ENCODE assay signal across 8 cellular contexts in genomic region chr19:1101337-1101698, GRCh38. TPM values are rescaled to one million over a fixed set of nuclear protein-coding genes. Genes with fewer than 3 reads are reported as not detected.
DNase-seq lines count a peak whose midpoint lies in the region; ATAC-seq, FAIRE-seq and TF ChIP-seq lines count a peak whose summit lies in the region.

No MANE protein-coding gene starts in this region.

- peaks cover 24% of the 10 kb centered on the region for H3K79me2 ChIP-seq in K562 (ENCODE audit: control insufficient read depth, insufficient read depth, low read length)

- TF ChIP-seq CTCF in K562 (IDR thresholded peaks at IDR 0.05 in 2 of 3, conservative IDR thresholded peaks at IDR 0.05 in 1 of 3; ENCODE audit: insufficient read depth in 2 of 3, low read depth in 1 of 3, low read length in 3 of 3) (no peak), mesothelial cell of epicardium (IDR thresholded peaks at IDR 0.05; ENCODE audit: unreplicated experiment) (no peak)

- intact Hi-C loops in K562 (cut with micrococcal nuclease), result loop anchor here (5.0 kb wide), 1 partner anchor 59 kb away; the partner anchor contains the start of gene ABCA7

- H3K27ac Mint-ChIP-seq in activated naive CD4-positive, alpha-beta T cell treated with anti-CD3 and anti-CD28 coated beads, Interleukin-2, amount 10 ng/mL, durations not matched to agents 7 days and 5 days, result peak overlapping the region; percentile 95
- H3K27ac Mint-ChIP-seq in mesothelial cell of epicardium, result peak overlapping the region; percentile 89

- no peak for ATAC-seq in K562

- H3K36me3 ChIP-seq in K562 (ENCODE audit: control insufficient read depth, insufficient read depth, low read length), result peaks cover 14% of the 10 kb centered on the region; the same call in 2 of the 3 replicates
- peaks cover 4% of the 10 kb centered on the region for H3K36me3 ChIP-seq in urinary bladder (ENCODE audit: insufficient read depth)

- TF ChIP-seq RAD21 in K562 (CRISPR knock-in tag; conservative IDR thresholded peaks at IDR 0.05 in 1 of 2, IDR thresholded peaks at IDR 0.05 in 1 of 2), result no peak

- no peaks in the 10 kb centered on the region for H3K27me3 ChIP-seq in K562 (ENCODE audit: control insufficient read depth in 2 of 2, insufficient read depth in 2 of 2, low read length in 2 of 2)

- no peak for DNase-seq in activated naive CD4-positive, alpha-beta T cell treated with anti-CD3 and anti-CD28 coated beads, Interleukin-2, amount 10 ng/mL, durations not matched to agents 7 days and 5 days
- DNase-seq in activated naive CD4-positive, alpha-beta T cell treated with anti-CD3 and anti-CD28 coated beads, Interleukin-2, amount 50 U/mL, for 16 hours, result no peak
- no peak for DNase-seq in K562 (ENCODE audit: extremely low read depth in 1 of 4, low spot score in 3 of 4)
- DNase-seq in mesothelial cell of epicardium (ENCODE audit: low spot score in 2 of 2, unreplicated experiment in 2 of 2), result no peak
- DNase-seq in NCI-H2171 (lab: John Stamatoyannopoulos, UW), result no peak
- no peak for DNase-seq in NCI-H526 treated with DMSO at 0.1 percent for 48 hours (lab: John Stamatoyannopoulos, UW)
- DNase-seq in urothelium cell line (ENCODE audit: low spot score), result no peak

- no TSS peak for BruUV-seq in K562 (replicated peaks; lab: Mats Ljungman, UMichigan)

- H3K4me3 ChIP-seq in K562 (no peak overlapping the region), urinary bladder (ENCODE audit: low read depth, low read length) (no peak overlapping the region)

- FAIRE-seq in K562 (lab: Jason Lieb, UNC) (no peak), urothelium cell line (lab: Jason Lieb, UNC) (no peak)

- CTCF ChIA-PET in activated naive CD4-positive, alpha-beta T cell treated with anti-CD3 and anti-CD28 coated beads, Interleukin-2, amount 10 ng/mL, durations not matched to agents 7 days and 5 days (lab: Charles Lee), result interaction anchor here (0.5 to 1.0 kb wide), 2 partner anchors 66 to 69 kb away, joined by 3 read pairs; no protein-coding TSS in a partner anchor
- CTCF ChIA-PET in K562 (lab: Yijun Ruan, JAX; ENCODE audit: low intra/inter-chr PET ratio), result no interaction called here

- no peaks in the 10 kb centered on the region; the same call in 1 of the 2 replicates for H4K20me1 ChIP-seq in K562 (replicated peaks; ENCODE audit: control insufficient read depth, insufficient read depth, low read length)

- peak overlapping the region; percentile 37 for H3K4me3 Mint-ChIP-seq in activated naive CD4-positive, alpha-beta T cell treated with anti-CD3 and anti-CD28 coated beads, Interleukin-2, amount 10 ng/mL, durations not matched to agents 7 days and 5 days
- no peak overlapping the region for H3K4me3 Mint-ChIP-seq in mesothelial cell of epicardium

- H3K4me1 Mint-ChIP-seq in activated naive CD4-positive, alpha-beta T cell treated with anti-CD3 and anti-CD28 coated beads, Interleukin-2, amount 10 ng/mL, durations not matched to agents 7 days and 5 days, result peaks cover 78% of the 10 kb centered on the region
- peaks cover 25% of the 10 kb centered on the region for H3K4me1 Mint-ChIP-seq in mesothelial cell of epicardium

- peak overlapping the region; percentile 93 for H2AFZ ChIP-seq in K562 (ENCODE audit: low read depth, low read length)

- peaks cover 5% of the 10 kb centered on the region for H3K36me3 Mint-ChIP-seq in activated naive CD4-positive, alpha-beta T cell treated with anti-CD3 and anti-CD28 coated beads, Interleukin-2, amount 10 ng/mL, durations not matched to agents 7 days and 5 days
- no peaks in the 10 kb centered on the region for H3K36me3 Mint-ChIP-seq in mesothelial cell of epicardium

- no peak for TF ChIP-seq EP300 in K562 (IDR thresholded peaks at IDR 0.05; ENCODE audit: low read length)

- no peak for TF ChIP-seq POLR2A in K562 (conservative IDR thresholded peaks at IDR 0.05)

- H3K4me2 ChIP-seq in K562 (ENCODE audit: insufficient read depth, low read length), result no peak overlapping the region

- in situ Hi-C loops in K562 (cut with MboI), result no loop called here

- peaks cover 11% of the 10 kb centered on the region for H3K9me3 Mint-ChIP-seq in activated naive CD4-positive, alpha-beta T cell treated with anti-CD3 and anti-CD28 coated beads, Interleukin-2, amount 10 ng/mL, durations not matched to agents 7 days and 5 days
- no peaks in the 10 kb centered on the region for H3K9me3 Mint-ChIP-seq in mesothelial cell of epicardium

- peak overlapping the region; percentile 56 to 85; a peak in 3 of 4 replicates for H3K9ac ChIP-seq in K562 (ENCODE audit: insufficient read depth in 1 of 2, low read depth in 2 of 2, low read length in 2 of 2)

- no peaks in the 10 kb centered on the region for H3K9me1 ChIP-seq in K562 (ENCODE audit: control insufficient read depth, insufficient read depth, low read length)

- POLR2A ChIA-PET in K562 (lab: Yijun Ruan, JAX), result interaction anchor here (0.9 to 1.0 kb wide), 3 partner anchors 12 to 105 kb away, joined by 3 to 5 read pairs (median 4); no protein-coding TSS in a partner anchor

- peaks cover 7% of the 10 kb centered on the region for H3K9me3 ChIP-seq in K562 (replicated peaks; ENCODE audit: control insufficient read depth, insufficient read depth, low read depth, low read length)

- H3K27ac ChIP-seq in K562 (ENCODE audit: extremely low read depth, low read depth, low read length) (peak overlapping the region; percentile 73), urinary bladder (ENCODE audit: low read depth) (peak overlapping the region; percentile 69)

- no peaks in the 10 kb centered on the region for H3K27me3 Mint-ChIP-seq in activated naive CD4-positive, alpha-beta T cell treated with anti-CD3 and anti-CD28 coated beads, Interleukin-2, amount 10 ng/mL, durations not matched to agents 7 days and 5 days
- H3K27me3 Mint-ChIP-seq in mesothelial cell of epicardium (ENCODE audit: low read depth), result no peaks in the 10 kb centered on the region

- H3K4me1 ChIP-seq in K562 (replicated peaks in 1 of 2; ENCODE audit: control insufficient read depth in 2 of 2, insufficient read depth in 2 of 2, low read length in 2 of 2) (peaks cover 36 to 64% of the 10 kb centered on the region in 2 experiments), urinary bladder (ENCODE audit: insufficient read depth) (peaks cover 2% of the 10 kb centered on the region)

- WGBS in K562 (ENCODE audit: insufficient coverage, low coverage, missing lambda C conversion rate), result 60% methylated on average over 9 of the region's 9 CpGs
- WGBS in urinary bladder, result 17% methylated on average over 9 of the region's 9 CpGs

RNA-seq across cellular contexts. Expression of gene GPX4, which starts 2.5 kb away (rescaled TPM):
- 61.5 and 154 TPM in 2 replicates for total RNA-seq in K562 (2011; cell fraction: chromatin; rRNA removed; ENCODE audit: low replicate concordance)
- 171 and 189 TPM in 2 replicates for total RNA-seq in K562 (2011; cell fraction: nucleolus; rRNA removed)
- total RNA-seq in K562 (2011; cell fraction: nucleoplasm; rRNA removed), result 129 and 161 TPM in 2 replicates
- 639 and 643 TPM in 2 replicates for total RNA-seq in K562 (2014; rRNA removed)
- total RNA-seq in K562 (2014; rRNA removed; fragmentation: Illumina TruSeq; extraction: Trizol), result 131 and 209 TPM in 2 replicates
- total RNA-seq in K562 (2015; rRNA removed; fragmentation: Illumina TruSeq; extraction: Trizol), result 349 and 395 TPM in 2 replicates
- total RNA-seq in K562 (2021), result 383 and 392 TPM in 2 replicates
- 223 and 286 TPM in 2 replicates for polyA plus RNA-seq in K562 (2011; rRNA removed)
- polyA plus RNA-seq in K562 (2011; cell fraction: cytosol; rRNA removed), result 531 and 777 TPM in 2 replicates
- 389 and 485 TPM in 2 replicates for polyA plus RNA-seq in K562 (2011; cell fraction: nucleus; rRNA removed)
- 659 and 746 TPM in 2 replicates for polyA plus RNA-seq in K562 (2012)
- polyA plus RNA-seq in K562 (2014; fragmentation: Illumina TruSeq; extraction: Trizol), result 434 and 536 TPM in 2 replicates
- 100 to 1,000 TPM in 1 of 2 experiments, 10 to 100 TPM in 1; 61.4 to 125 TPM for polyA plus RNA-seq in K562 (2014; fragmentation: Nextera tagmentation; extraction: Ambion mirVana)
- polyA plus RNA-seq in K562 (2014; rRNA removed), result 661 and 856 TPM in 2 replicates
- 117 and 134 TPM in 2 replicates for polyA minus RNA-seq in K562 (2011; rRNA and poly(A)+ RNA removed)
- polyA minus RNA-seq in K562 (2011; cell fraction: cytosol; rRNA and poly(A)+ RNA removed), result 191 and 300 TPM in 2 replicates
- 54.3 and 64.1 TPM in 2 replicates for polyA minus RNA-seq in K562 (2011; cell fraction: nucleus; rRNA and poly(A)+ RNA removed)
- total RNA-seq in mesothelial cell of epicardium, result 190 to 208 TPM (median 201 TPM) in 3 replicates
- 71.3 TPM for total RNA-seq in urinary bladder
- polyA plus RNA-seq in urinary bladder, result 452 TPM

RNA-seq across cellular contexts. Expression of gene POLR2E, which starts 6.1 kb away (rescaled TPM):
- 38.2 and 129 TPM in 2 replicates for total RNA-seq in K562 (2011; cell fraction: chromatin; rRNA removed; ENCODE audit: low replicate concordance)
- 126 and 135 TPM in 2 replicates for total RNA-seq in K562 (2011; cell fraction: nucleolus; rRNA removed)
- total RNA-seq in K562 (2011; cell fraction: nucleoplasm; rRNA removed), result 74.1 and 78.7 TPM in 2 replicates
- 297 and 441 TPM in 2 replicates for total RNA-seq in K562 (2014; rRNA removed)
- 40.2 and 78.0 TPM in 2 replicates for total RNA-seq in K562 (2014; rRNA removed; fragmentation: Illumina TruSeq; extraction: Trizol)
- total RNA-seq in K562 (2015; rRNA removed; fragmentation: Illumina TruSeq; extraction: Trizol), result 141 and 144 TPM in 2 replicates
- total RNA-seq in K562 (2021), result 328 and 351 TPM in 2 replicates
- 244 and 334 TPM in 2 replicates for polyA plus RNA-seq in K562 (2011; rRNA removed)
- 305 and 616 TPM in 2 replicates for polyA plus RNA-seq in K562 (2011; cell fraction: cytosol; rRNA removed)
- polyA plus RNA-seq in K562 (2011; cell fraction: nucleus; rRNA removed), result 112 and 143 TPM in 2 replicates
- polyA plus RNA-seq in K562 (2012), result 291 and 445 TPM in 2 replicates
- polyA plus RNA-seq in K562 (2014; fragmentation: Illumina TruSeq; extraction: Trizol), result 267 and 448 TPM in 2 replicates
- polyA plus RNA-seq in K562 (2014; fragmentation: Nextera tagmentation; extraction: Ambion mirVana), result 10 to 100 TPM in 1 of 2 experiments, 1 to 10 TPM in 1; 3.4 to 32.5 TPM
- polyA plus RNA-seq in K562 (2014; rRNA removed), result 413 and 438 TPM in 2 replicates
- 36.0 and 77.6 TPM in 2 replicates for polyA minus RNA-seq in K562 (2011; rRNA and poly(A)+ RNA removed)
- 127 and 173 TPM in 2 replicates for polyA minus RNA-seq in K562 (2011; cell fraction: cytosol; rRNA and poly(A)+ RNA removed)
- 45.4 and 50.5 TPM in 2 replicates for polyA minus RNA-seq in K562 (2011; cell fraction: nucleus; rRNA and poly(A)+ RNA removed)
- total RNA-seq in mesothelial cell of epicardium, result 137 to 145 TPM (median 143 TPM) in 3 replicates
- 35.2 TPM for total RNA-seq in urinary bladder
- 255 TPM for polyA plus RNA-seq in urinary bladder

RNA-seq across cellular contexts. Expression of gene ARHGAP45, which starts 34.4 kb away (rescaled TPM):
- total RNA-seq in K562 (2011; cell fraction: chromatin; rRNA removed; ENCODE audit: low replicate concordance), result 25.6 and 81.0 TPM in 2 replicates
- 39.0 and 49.5 TPM in 2 replicates for total RNA-seq in K562 (2011; cell fraction: nucleolus; rRNA removed)
- 22.7 and 24.1 TPM in 2 replicates for total RNA-seq in K562 (2011; cell fraction: nucleoplasm; rRNA removed)
- total RNA-seq in K562 (2014; rRNA removed) (22.1 and 31.1 TPM in 2 replicates), K562 (2014; rRNA removed; fragmentation: Illumina TruSeq; extraction: Trizol) (1.0 and 1.8 TPM in 2 replicates), K562 (2015; rRNA removed; fragmentation: Illumina TruSeq; extraction: Trizol) (4.2 and 6.0 TPM in 2 replicates), K562 (2021) (18.0 and 19.9 TPM in 2 replicates), mesothelial cell of epicardium (2.4 to 3.8 TPM (median 3.2 TPM) in 3 replicates), urinary bladder (5.7 TPM)
- polyA plus RNA-seq in K562 (2011; rRNA removed) (4.4 and 7.6 TPM in 2 replicates), K562 (2014; fragmentation: Illumina TruSeq; extraction: Trizol) (1.9 and 6.9 TPM in 2 replicates), K562 (2014; fragmentation: Nextera tagmentation; extraction: Ambion mirVana) (under 1 TPM; 0.08 to 0.63 TPM), K562 (2014; rRNA removed) (16.3 and 20.2 TPM in 2 replicates), urinary bladder (12.0 TPM)
- polyA plus RNA-seq in K562 (2011; cell fraction: cytosol; rRNA removed), result 5.6 and 12.6 TPM in 2 replicates
- 17.8 and 38.7 TPM in 2 replicates for polyA plus RNA-seq in K562 (2011; cell fraction: nucleus; rRNA removed)
- polyA plus RNA-seq in K562 (2012), result 15.0 and 15.2 TPM in 2 replicates
- 1.7 and 2.0 TPM in 2 replicates for polyA minus RNA-seq in K562 (2011; rRNA and poly(A)+ RNA removed)
- 6.2 and 8.5 TPM in 2 replicates for polyA minus RNA-seq in K562 (2011; cell fraction: cytosol; rRNA and poly(A)+ RNA removed)
- polyA minus RNA-seq in K562 (2011; cell fraction: nucleus; rRNA and poly(A)+ RNA removed), result 5.5 and 6.6 TPM in 2 replicates
